8 cellular contexts compared by ENCODE assay signal in genomic region chr6:15893556-15894253, GRCh38.
DNase-seq lines count a peak whose midpoint lies in the region; ATAC-seq and TF ChIP-seq lines count a peak whose summit lies in the region.

No MANE protein-coding gene starts in this region.

- H3K27me3 ChIP-seq in colonic mucosa: no peaks in the 10 kb centered on the region

- H3K9ac ChIP-seq in colonic mucosa (ENCODE audit: low read depth in 2 of 2, low read length in 2 of 2): no peak overlapping the region

- H3K27ac ChIP-seq in colonic mucosa: no peak overlapping the region

- peak; percentile 56 to 83 for DNase-seq in NCI-H526 (lab: John Stamatoyannopoulos, UW)
- no peak for DNase-seq in colonic mucosa
- no peak for DNase-seq in osteocyte (ENCODE audit: extremely low spot score, unreplicated experiment)
- DNase-seq in DMS153 (lab: John Stamatoyannopoulos, UW): no peak
- DNase-seq in NCI-H226: no peak

- H3K9me3 Mint-ChIP-seq in osteocyte (ENCODE audit: unreplicated experiment): no peaks in the 10 kb centered on the region

- ATAC-seq in GM18511 (IDR thresholded peaks at IDR 0.05; ENCODE audit: unreplicated experiment) (no peak), HG03432 (IDR thresholded peaks at IDR 0.05; ENCODE audit: unreplicated experiment) (no peak)

- peaks cover 12% of the 10 kb centered on the region for H3K4me1 Mint-ChIP-seq in osteocyte (ENCODE audit: unreplicated experiment)

- no peaks in the 10 kb centered on the region for H3K4me1 ChIP-seq in colonic mucosa

- H3K36me3 ChIP-seq in colonic mucosa: no peaks in the 10 kb centered on the region

- H3K9me3 ChIP-seq in colonic mucosa: no peaks in the 10 kb centered on the region

- no peaks in the 10 kb centered on the region for H3K36me3 Mint-ChIP-seq in osteocyte (ENCODE audit: unreplicated experiment)

- no peak overlapping the region for H3K27ac Mint-ChIP-seq in osteocyte (ENCODE audit: unreplicated experiment)

- peak; percentile 50; the same call in 1 of the 2 replicates for TF ChIP-seq CTCF in GM12874 (IDR thresholded peaks at IDR 0.05; ENCODE audit: insufficient read depth, low read depth, low read length)
- peak; percentile 41 for TF ChIP-seq CTCF in colonic mucosa (IDR thresholded peaks at IDR 0.05)
- TF ChIP-seq CTCF in osteocyte (IDR thresholded peaks at IDR 0.05): peak; percentile 49

- H3K4me3 Mint-ChIP-seq in osteocyte (ENCODE audit: unreplicated experiment): no peak overlapping the region

- no peak overlapping the region for H3K4me3 ChIP-seq in colonic mucosa

- intact Hi-C loops in colonic mucosa (cut with DNase I): loop anchor here (10.0 kb wide), 1 partner anchor 291 kb away; no protein-coding TSS in a partner anchor

- no peaks in the 10 kb centered on the region for H3K27me3 Mint-ChIP-seq in osteocyte (ENCODE audit: unreplicated experiment)

Comparison
In these comparisons a context has a peak if more than half of its experiments do, and no peak if none do; other contexts are left out.
1. DNase-seq: peak in NCI-H526 (2 of 2); none in colonic mucosa (single experiment), osteocyte (single experiment), DMS153 (single experiment) and NCI-H226 (single experiment).
2. Peak in every context shown above with its lines, with median percentiles within 50 percentile points of each other: CTCF ChIP-seq.